Comparison of ENCODE assay signal across 23 cellular contexts in the genomic region with DNA sequence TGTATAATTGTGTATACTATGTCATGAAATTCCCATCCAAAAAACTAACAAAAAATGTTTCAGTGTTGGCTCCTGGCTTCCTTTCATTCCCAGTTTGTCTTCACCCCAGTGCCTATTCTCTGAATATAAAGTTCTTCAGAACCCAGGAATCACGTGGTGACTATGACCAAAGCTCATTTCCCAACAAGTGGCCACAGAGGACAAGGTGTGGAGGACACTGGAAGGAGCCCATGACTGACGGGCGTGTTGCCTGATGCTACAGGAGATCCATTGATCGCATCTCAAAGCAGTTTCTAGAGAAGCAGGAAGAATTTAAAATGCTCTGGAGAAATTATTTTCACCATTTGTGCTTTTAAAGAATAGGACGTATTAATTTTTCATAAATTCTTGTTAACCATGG. TPM values are rescaled to one million over a fixed set of nuclear protein-coding genes. Genes with fewer than 3 reads are reported as not detected.
"Had no signal": no experiment of that assay in that cellular context is flagged by ENCODE, and none has a peak within 500 bp of the region (broad histone marks: within the 10 kb centered on the region; RNA-seq: fewer than 3 reads in every experiment).

No MANE protein-coding gene starts in this region.

- ATAC-seq: activated CD8-positive, alpha-beta T cell treated with anti-CD3 and anti-CD28 coated beads, Interleukin-2, amount 10 ng/mL, durations not matched to agents 7 days and 5 days; Panc1 had no signal

- H3K4me1 ChIP-seq: SJSA1 had no signal

- DNase-seq: activated CD4-positive, alpha-beta T cell treated with anti-CD3 and anti-CD28 coated beads for 48 hours; activated CD4-positive, alpha-beta T cell treated with anti-CD3 and anti-CD28 coated beads, Interleukin-2, amount 50 U/mL, for 4 hours; activated CD4-positive, CD25-positive, alpha-beta regulatory T cell treated with anti-CD3 and anti-CD28 coated beads, Interleukin-2, amount 50 U/mL, for 72 hours; activated CD8-positive, alpha-beta memory T cell treated with anti-CD3 and anti-CD28 coated beads, Interleukin-2, amount 50 U/mL, for 48 hours; activated CD8-positive, alpha-beta T cell treated with anti-CD3 and anti-CD28 coated beads, Interleukin-2, amount 10 ng/mL, durations not matched to agents 7 days and 5 days; activated effector memory CD4-positive, alpha-beta T cell treated with Interleukin-2 at 50 U/mL for 16 hours; activated naive CD4-positive, alpha-beta T cell; activated naive CD8-positive, alpha-beta T cell treated with anti-CD3 and anti-CD28 coated beads, Interleukin-2, amount 50 U/mL, for 24 hours; activated T-cell treated with anti-CD3 and anti-CD28 coated beads, Interleukin-2, amount 50 U/mL, for 24 hours; amniotic stem cell; Karpas-422; MM.1S; NCI-H1105 treated with DMSO at 0.1 percent for 48 hours; NCI-H1436 treated with DMSO at 0.1 percent for 48 hours; NCI-H187; NCI-H2081; NCI-H510A treated with DMSO at 0.1 percent for 48 hours; NK-92 treated with Interleukin-12 subunit alpha and Interleukin-12 subunit beta, amount 100 ng/mL, for 24 hours; Right ventricle myocardium superior had no signal

- H3K4me3 ChIP-seq: K562, SJSA1 had no signal

- H3K27ac ChIP-seq: RWPE1, SJSA1 had no signal

- H3K36me3 ChIP-seq: SJSA1 had no signal

- H3K9me3 ChIP-seq: SJSA1 had no signal

RNA-seq across cellular contexts. Expression of a gene that starts 7.4 kb away (rescaled TPM):
- total RNA-seq: activated CD8-positive, alpha-beta T cell treated with anti-CD3 and anti-CD28 coated beads, Interleukin-2, amount 10 ng/mL, durations not matched to agents 7 days and 5 days; Right ventricle myocardium superior had no signal
